20 cellular contexts compared by ENCODE assay signal in genomic region chr7:12328888-12329770, GRCh38.
DNase-seq lines count a peak whose midpoint lies in the region; ATAC-seq, FAIRE-seq and TF ChIP-seq lines count a peak whose summit lies in the region.
"Had no signal": no experiment of that assay in that cellular context is flagged by ENCODE, and none has a peak within 500 bp of the region (broad histone marks: within the 10 kb centered on the region; RNA-seq: fewer than 3 reads in every experiment).

No MANE protein-coding gene starts in this region.

- DNase-seq in A549 (ENCODE audit: low read depth in 1 of 2, low spot score in 1 of 2): no peak
- DNase-seq in H7: peak; percentile 6
- no peak for DNase-seq in K562 (ENCODE audit: extremely low read depth in 1 of 4, low spot score in 3 of 4)
- no peak for DNase-seq in GM12891 (ENCODE audit: insufficient read length, low spot score)
- DNase-seq in EL: no peak
- no peak for DNase-seq in colonic mucosa
- DNase-seq: 8988T, COR-L47, DMS 273 treated with DMSO at 0.1 percent for 48 hours, DND-41, GF-D8, Karpas-422, MG63, NCI-H1048, NCI-H1436 treated with DMSO at 0.1 percent for 48 hours, NCI-H2029, NCI-H345, NCI-H526 had no signal

- ATAC-seq in A549: no peak
- no peak for ATAC-seq in K562
- no peak for ATAC-seq in HG02588 (IDR thresholded peaks at IDR 0.05; ENCODE audit: unreplicated experiment)

- TF ChIP-seq CTCF in A549 (IDR thresholded peaks at IDR 0.05): no peak
- TF ChIP-seq CTCF in K562 (IDR thresholded peaks at IDR 0.05 in 2 of 3, conservative IDR thresholded peaks at IDR 0.05 in 1 of 3; ENCODE audit: insufficient read depth in 2 of 3, low read depth in 1 of 3, low read length in 3 of 3): no peak
- TF ChIP-seq CTCF in colonic mucosa (IDR thresholded peaks at IDR 0.05): no peak

- H3K9me3 ChIP-seq in A549: no peaks in the 10 kb centered on the region
- H3K9me3 ChIP-seq in K562 (replicated peaks; ENCODE audit: control insufficient read depth, insufficient read depth, low read depth, low read length): no peaks in the 10 kb centered on the region
- no peaks in the 10 kb centered on the region for H3K9me3 ChIP-seq in iPS-18a (ENCODE audit: control insufficient read depth, low read depth, low read length)
- H3K9me3 ChIP-seq in colonic mucosa: no peaks in the 10 kb centered on the region
- H3K9me3 ChIP-seq: MG63 had no signal

- WGBS in A549 (ENCODE audit: missing lambda C conversion rate): 74% methylated on average over 6 of the region's 6 CpGs
- 85% methylated on average over 6 of the region's 6 CpGs for WGBS in K562 (ENCODE audit: insufficient coverage, low coverage, missing lambda C conversion rate)

- no peak for TF ChIP-seq RAD21 in A549 (conservative IDR thresholded peaks at IDR 0.05 in 1 of 2, IDR thresholded peaks at IDR 0.05 in 1 of 2)
- no peak for TF ChIP-seq RAD21 in K562 (CRISPR knock-in tag; conservative IDR thresholded peaks at IDR 0.05 in 1 of 2, IDR thresholded peaks at IDR 0.05 in 1 of 2)

- H4K20me1 ChIP-seq in K562 (replicated peaks; ENCODE audit: control insufficient read depth, insufficient read depth, low read length): no peaks in the 10 kb centered on the region

- H3K4me3 ChIP-seq in A549 (no peak overlapping the region), H7 (ENCODE audit: insufficient read depth, low read depth, low read length) (no peak overlapping the region), K562 (no peak overlapping the region), iPS-18a (ENCODE audit: low read length) (no peak overlapping the region), colonic mucosa (no peak overlapping the region)
- H3K4me3 ChIP-seq: MG63 had no signal

- H3K27me3 ChIP-seq in H7 (ENCODE audit: control insufficient read depth, insufficient read depth, low read length) (no peaks in the 10 kb centered on the region), K562 (ENCODE audit: control insufficient read depth in 2 of 2, insufficient read depth in 2 of 2, low read length in 2 of 2) (no peaks in the 10 kb centered on the region), iPS-18a (ENCODE audit: control insufficient read depth, insufficient read depth, low read length) (no peaks in the 10 kb centered on the region), colonic mucosa (no peaks in the 10 kb centered on the region)
- H3K27me3 ChIP-seq: MG63 had no signal

- TF ChIP-seq EP300 in A549 (IDR thresholded peaks at IDR 0.05): no peak
- TF ChIP-seq EP300 in K562 (IDR thresholded peaks at IDR 0.05; ENCODE audit: low read length): no peak

- CTCF ChIA-PET in A549 (lab: Yijun Ruan, JAX): no interaction called here
- CTCF ChIA-PET in K562 (lab: Yijun Ruan, JAX; ENCODE audit: low intra/inter-chr PET ratio): no interaction called here

- in situ Hi-C loops in K562 (cut with MboI): no loop called here

- TF ChIP-seq POLR2A in A549 (IDR thresholded peaks at IDR 0.05; ENCODE audit: low read length) (no peak), K562 (conservative IDR thresholded peaks at IDR 0.05) (no peak), GM12891 (IDR thresholded peaks at IDR 0.05; ENCODE audit: low read depth, low read length) (no peak)

- H3K4me2 ChIP-seq in A549: no peak overlapping the region
- no peak overlapping the region for H3K4me2 ChIP-seq in K562 (ENCODE audit: insufficient read depth, low read length)

- FAIRE-seq in A549 (lab: Jason Lieb, UNC) (no peak), K562 (lab: Jason Lieb, UNC) (no peak), GM12891 (lab: Jason Lieb, UNC) (no peak)

- no peak overlapping the region for H3K9ac ChIP-seq in K562 (ENCODE audit: insufficient read depth in 1 of 2, low read depth in 2 of 2, low read length in 2 of 2)
- no peak overlapping the region for H3K9ac ChIP-seq in iPS-18a (ENCODE audit: low read length)
- H3K9ac ChIP-seq in colonic mucosa (ENCODE audit: low read depth in 2 of 2, low read length in 2 of 2): no peak overlapping the region

- H3K36me3 ChIP-seq in H7 (replicated peaks; ENCODE audit: control insufficient read depth, insufficient read depth, low read length) (peaks cover 1% of the 10 kb centered on the region), K562 (ENCODE audit: control insufficient read depth, insufficient read depth, low read length) (peaks cover 79% of the 10 kb centered on the region), iPS-18a (ENCODE audit: control insufficient read depth, low read depth, low read length) (no peaks in the 10 kb centered on the region), colonic mucosa (no peaks in the 10 kb centered on the region)
- H3K36me3 ChIP-seq: MG63 had no signal

- POLR2A ChIA-PET in A549 (lab: Yijun Ruan, JAX): no interaction called here
- POLR2A ChIA-PET in K562 (lab: Yijun Ruan, JAX): interaction anchor here (0.7 to 1.0 kb wide), 2 partner anchors 8 to 1102 kb away, joined by 3 read pairs; no protein-coding TSS in a partner anchor

- H3K27ac ChIP-seq in A549 (no peak overlapping the region), K562 (ENCODE audit: extremely low read depth, low read depth, low read length) (no peak overlapping the region), iPS-18a (ENCODE audit: low read length) (peak overlapping the region; percentile 21), colonic mucosa (no peak overlapping the region)

- H2AFZ ChIP-seq in K562 (ENCODE audit: low read depth, low read length): no peak overlapping the region

- H3K4me1 ChIP-seq in A549 (no peaks in the 10 kb centered on the region), K562 (replicated peaks in 1 of 2; ENCODE audit: control insufficient read depth in 2 of 2, insufficient read depth in 2 of 2, low read length in 2 of 2) (no peaks in the 10 kb centered on the region), iPS-18a (ENCODE audit: control insufficient read depth, low read depth, low read length) (peaks cover 33% of the 10 kb centered on the region), colonic mucosa (no peaks in the 10 kb centered on the region)

- intact Hi-C loops in K562 (cut with micrococcal nuclease): no loop called here
- intact Hi-C loops in colonic mucosa (cut with DNase I): loop anchor here (10.0 kb wide), 2 partner anchors 494 to 904 kb away; partner anchors contain the start of gene THSD7A

- H3K79me2 ChIP-seq in K562 (ENCODE audit: control insufficient read depth, insufficient read depth, low read length): no peaks in the 10 kb centered on the region

- BruUV-seq in K562 (replicated peaks; lab: Mats Ljungman, UMichigan): no TSS peak

- no peaks in the 10 kb centered on the region for H3K9me1 ChIP-seq in K562 (ENCODE audit: control insufficient read depth, insufficient read depth, low read length)

TF ChIP-seq in A549, 52 proteins besides CTCF, POLR2A, EP300 and RAD21:
- TF ChIP-seq FOSL2 (IDR thresholded peaks at IDR 0.05) (no peak), FOSL2 (CRISPR knock-in tag; IDR thresholded peaks at IDR 0.05) (0 out of 2 replicates have a peak, but pooled peaks have one; percentile 7), MAZ (IDR thresholded peaks at IDR 0.05; ENCODE audit: borderline replicate concordance, low read depth, low read length) (no peak)

TF ChIP-seq in K562, 482 proteins besides CTCF, POLR2A, EP300 and RAD21 (continues in another document):
- TF ChIP-seq ZNF655 (CRISPR knock-in tag; IDR thresholded peaks at IDR 0.05): no peak
- TF ChIP-seq POLR2G (IDR thresholded peaks at IDR 0.05; ENCODE audit: low read depth, low read length): 0 out of 2 replicates have a peak, but pooled peaks have one; percentile 14

TF ChIP-seq in GM12891, 5 proteins besides CTCF, POLR2A, EP300 and RAD21:
- no peak for TF ChIP-seq POLR2AphosphoS5 (IDR thresholded peaks at IDR 0.05; ENCODE audit: low read depth, low read length)
- TF ChIP-seq PAX5 (IDR thresholded peaks at IDR 0.05; ENCODE audit: insufficient read depth, low read length, severe bottlenecking): no peak
- no peak for TF ChIP-seq TAF1 (IDR thresholded peaks at IDR 0.05; ENCODE audit: low read depth, low read length)
- no peak for TF ChIP-seq POU2F2 (IDR thresholded peaks at IDR 0.05; ENCODE audit: low read depth, low read length)
- TF ChIP-seq SPI1 (IDR thresholded peaks at IDR 0.05; ENCODE audit: low read depth, low read length): no peak
